Comparison of ENCODE assay signal across 2 cellular contexts in genomic region chr2:85425588-85425987, GRCh38.
TF ChIP-seq lines count a peak whose summit lies in the region.

No MANE protein-coding gene starts in this region.

TF ChIP-seq in liver, 16 proteins besides CTCF, POLR2A, EP300 and RAD21:
- TF ChIP-seq MAX (IDR thresholded peaks at IDR 0.05) (peak; percentile 82), JUND (IDR thresholded peaks at IDR 0.05) (peak in 1 of 2 donors; percentile 85), FOXA2 (IDR thresholded peaks at IDR 0.05) (peak; percentile 47), TAF1 (conservative IDR thresholded peaks at IDR 0.05) (peak; percentile 31), RXRA (IDR thresholded peaks at IDR 0.05) (peak; percentile 90), ATF3 (IDR thresholded peaks at IDR 0.05) (no peak), SP1 (IDR thresholded peaks at IDR 0.05) (peak; percentile 91), REST (IDR thresholded peaks at IDR 0.05) (peak; percentile 68), FOXA1 (IDR thresholded peaks at IDR 0.05) (peak; percentile 52), YY1 (IDR thresholded peaks at IDR 0.05) (peak; percentile 71), HNF4A (conservative IDR thresholded peaks at IDR 0.05) (peak; percentile 85 to 91), NR2F2 (IDR thresholded peaks at IDR 0.05) (peak; percentile 86), HNF4G (IDR thresholded peaks at IDR 0.05) (peak; percentile 75), ZBTB33 (IDR thresholded peaks at IDR 0.05) (no peak), EGR1 (IDR thresholded peaks at IDR 0.05; ENCODE audit: low read depth in 2 of 2) (peak in 1 of 2 donors; percentile 42), GABPA (IDR thresholded peaks at IDR 0.05 in 1 of 2, conservative IDR thresholded peaks at IDR 0.05 in 1 of 2) (no peak)

TF ChIP-seq in HepG2, 621 proteins besides CTCF, POLR2A, EP300 and RAD21:
- TF ChIP-seq MYC (CRISPR knock-in tag; IDR thresholded peaks at IDR 0.05; ENCODE audit: borderline replicate concordance) (no peak), ERF (CRISPR knock-in tag; IDR thresholded peaks at IDR 0.05) (no peak), ZNF552 (CRISPR knock-in tag; IDR thresholded peaks at IDR 0.05; ENCODE audit: borderline replicate concordance) (no peak), ZMYM2 (CRISPR knock-in tag; IDR thresholded peaks at IDR 0.05) (no peak), ZNF891 (CRISPR knock-in tag; IDR thresholded peaks at IDR 0.05) (no peak), ZNF550 (CRISPR knock-in tag; IDR thresholded peaks at IDR 0.05; ENCODE audit: borderline replicate concordance) (no peak), ZNF768 (CRISPR knock-in tag; IDR thresholded peaks at IDR 0.05) (no peak), BCLAF1 (IDR thresholded peaks at IDR 0.05) (no peak), NFATC3 (CRISPR knock-in tag; IDR thresholded peaks at IDR 0.05) (no peak), ATF7 (IDR thresholded peaks at IDR 0.05) (no peak), ATF7 (CRISPR knock-in tag; IDR thresholded peaks at IDR 0.05) (no peak)
